8 cellular contexts compared by ENCODE assay signal in the genomic region with DNA sequence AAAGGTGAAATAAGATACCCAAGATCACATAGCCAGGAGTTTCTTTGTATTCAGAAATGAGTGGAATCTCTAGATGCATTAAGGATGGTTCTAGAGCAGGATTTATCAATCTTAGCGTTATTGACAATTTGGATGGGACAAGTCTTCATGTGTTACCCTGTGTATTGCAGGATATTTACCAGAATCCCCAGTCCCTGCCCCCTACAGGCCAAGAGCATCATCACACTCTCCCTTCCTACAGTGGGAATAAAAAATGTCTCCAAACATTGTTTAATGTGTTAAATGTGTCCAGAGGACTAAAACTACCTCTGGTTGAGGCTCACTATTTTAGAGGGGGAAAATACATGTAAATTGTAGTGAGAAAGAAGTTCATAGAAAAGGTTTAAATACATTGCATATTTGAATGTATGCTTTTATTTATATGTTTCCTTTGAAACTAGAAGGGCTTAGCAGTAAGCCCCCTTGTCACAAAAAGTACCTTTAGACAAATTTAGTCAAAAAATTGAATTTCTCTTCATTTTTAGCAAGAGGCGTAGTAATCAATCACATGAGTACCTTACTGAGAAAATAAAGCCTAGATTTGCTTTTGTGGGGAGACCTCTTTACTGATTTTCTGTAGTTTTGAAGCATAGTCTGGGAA.
DNase-seq lines count a peak whose midpoint lies in the region; ATAC-seq and TF ChIP-seq lines count a peak whose summit lies in the region.

No MANE protein-coding gene starts in this region.

- H3K4me3 ChIP-seq in fibroblast of the aortic adventitia (ENCODE audit: low read depth, low read length) (no peak overlapping the region), retinal pigment epithelial cell (ENCODE audit: low read length) (no peak overlapping the region)

- peak; percentile 72 for TF ChIP-seq CTCF in LNCAP (IDR thresholded peaks at IDR 0.05)
- TF ChIP-seq CTCF in fibroblast of the aortic adventitia (IDR thresholded peaks at IDR 0.05; ENCODE audit: insufficient read depth, low read length), result peak; percentile 85
- peak; percentile 83 for TF ChIP-seq CTCF in retinal pigment epithelial cell (conservative IDR thresholded peaks at IDR 0.05; ENCODE audit: low read depth, low read length)

- DNase-seq in A172 (ENCODE audit: low spot score) (peak; percentile 36), GDM1 (lab: John Stamatoyannopoulos, UW) (peak; percentile 1), fibroblast of the aortic adventitia (ENCODE audit: low read depth) (peak; percentile 33), retinal pigment epithelial cell (ENCODE audit: low read depth) (no peak), NCI-H2196 (lab: John Stamatoyannopoulos, UW; ENCODE audit: unreplicated experiment) (no peak)
- DNase-seq in activated CD4-positive, alpha-beta T cell treated with anti-CD3 and anti-CD28 coated beads for 4 hours, result peak; percentile 19 to 32

- no peak for ATAC-seq in HG02610 (IDR thresholded peaks at IDR 0.05; ENCODE audit: unreplicated experiment)

Comparison
In these comparisons a context has a peak if more than half of its experiments do, and no peak if none do; other contexts are left out.
1. DNase-seq: peak in A172 (single experiment), GDM1 (single experiment), activated CD4-positive, alpha-beta T cell treated with anti-CD3 and anti-CD28 coated beads for 4 hours (2 of 2) and fibroblast of the aortic adventitia (single experiment); none in retinal pigment epithelial cell (single experiment) and NCI-H2196 (single experiment).
2. Peak in every context shown above with its lines, with median percentiles within 50 percentile points of each other: CTCF ChIP-seq.